20 cellular contexts compared by ENCODE assay signal in the genomic region with DNA sequence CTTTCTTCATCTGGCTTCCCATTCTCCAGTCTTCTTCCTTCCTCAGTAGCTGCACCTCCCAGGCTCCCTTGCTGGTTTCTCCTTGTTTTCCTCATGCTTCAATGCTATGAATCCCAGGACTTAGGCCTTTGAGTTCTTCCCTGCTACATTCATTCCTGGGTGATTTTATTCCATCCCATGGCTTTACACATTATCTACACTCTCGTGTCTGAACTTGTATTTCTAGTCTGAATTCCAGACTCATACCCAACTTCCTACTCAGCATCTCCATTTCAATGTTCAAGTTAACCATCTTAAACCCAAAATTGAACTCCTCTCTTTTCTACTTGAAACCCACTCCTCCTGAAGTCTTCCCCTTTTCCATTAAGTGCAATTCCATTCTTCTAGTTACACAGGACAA.
DNase-seq lines count a peak whose midpoint lies in the region; ATAC-seq and TF ChIP-seq lines count a peak whose summit lies in the region.
"Had no signal": no experiment of that assay in that cellular context is flagged by ENCODE, and none has a peak within 500 bp of the region (broad histone marks: within the 10 kb centered on the region; RNA-seq: fewer than 3 reads in every experiment).

No MANE protein-coding gene starts in this region.

- DNase-seq in HPDE6-E6E7 (ENCODE audit: extremely low spot score) (peak; percentile 37), RWPE2 (ENCODE audit: low spot score) (no peak), epithelial cell of prostate (ENCODE audit: low read depth, low spot score) (no peak), substantia nigra (lab: John Stamatoyannopoulos, UW) (no peak), NCI-H146 treated with DMSO at 0.1 percent for 48 hours (lab: John Stamatoyannopoulos, UW; ENCODE audit: unreplicated experiment) (no peak), NCI-H1694 (lab: John Stamatoyannopoulos, UW) (no peak), NCI-H510A (lab: John Stamatoyannopoulos, UW) (no peak)
- DNase-seq: 8988T; AML-193; BE2C; CD4-positive, alpha-beta T cell; CD8-positive, alpha-beta memory T cell; DMS 273 treated with DMSO at 0.1 percent for 48 hours; DMS79; GDM1; GOT3; HFFc6 had no signal

- H3K4me3 ChIP-seq in RWPE2 (ENCODE audit: severe bottlenecking): no peak overlapping the region
- H3K4me3 ChIP-seq: A549; BLaER1 treated with 17β-estradiol and CSF1 and Interleukin-3, amounts not matched to agents 10 nM and 100 nM; HAP-1 had no signal

- H3K9me3 ChIP-seq in RWPE2 (ENCODE audit: severe bottlenecking): no peaks in the 10 kb centered on the region
- H3K9me3 ChIP-seq: A549, BE2C, HAP-1 had no signal

- ATAC-seq in RWPE2 (ENCODE audit: low read depth): peak; percentile 40; the same call in 1 of the 3 replicates
- ATAC-seq: A549 had no signal

- TF ChIP-seq CTCF in RWPE2 (IDR thresholded peaks at IDR 0.05; ENCODE audit: poor library complexity, severe bottlenecking): no peak

- H3K36me3 ChIP-seq in RWPE2 (ENCODE audit: low read depth): no peaks in the 10 kb centered on the region
- H3K36me3 ChIP-seq: BE2C; BLaER1 treated with 17β-estradiol and CSF1 and Interleukin-3, amounts not matched to agents 10 nM and 100 nM; HAP-1 had no signal

- H3K27me3 ChIP-seq in RWPE2 (ENCODE audit: insufficient read depth, poor library complexity, severe bottlenecking): no peaks in the 10 kb centered on the region
- H3K27me3 ChIP-seq: BE2C; BLaER1 treated with 17β-estradiol and CSF1 and Interleukin-3, amounts not matched to agents 10 nM and 100 nM had no signal

- H3K4me1 ChIP-seq in RWPE2 (ENCODE audit: insufficient read depth, poor library complexity, severe bottlenecking): peaks cover 3% of the 10 kb centered on the region
- H3K4me1 ChIP-seq: A549; BE2C; BLaER1 treated with 17β-estradiol and CSF1 and Interleukin-3, amounts not matched to agents 10 nM and 100 nM; HAP-1 had no signal

- H3K27ac ChIP-seq in RWPE2 (ENCODE audit: poor library complexity, severe bottlenecking) (no peak overlapping the region), epithelial cell of prostate (peak overlapping the region; percentile 26), substantia nigra (ENCODE audit: low read depth, low read length, poor library complexity, severe bottlenecking) (peak overlapping the region; percentile 15)
- H3K27ac ChIP-seq: A549; BLaER1 treated with 17β-estradiol and CSF1 and Interleukin-3, amounts not matched to agents 10 nM and 100 nM had no signal
